ENCODE assay signal across 20 cellular contexts in genomic region chr11:98940913-98941312, GRCh38.
DNase-seq lines count a peak whose midpoint lies in the region; ATAC-seq, FAIRE-seq and TF ChIP-seq lines count a peak whose summit lies in the region.
"Had no signal": no experiment of that assay in that cellular context is flagged by ENCODE, and none has a peak within 500 bp of the region (broad histone marks: within the 10 kb centered on the region; RNA-seq: fewer than 3 reads in every experiment).

No MANE protein-coding gene starts in this region.

- H4K8ac ChIP-seq in H9 (replicated peaks; ENCODE audit: insufficient read length, low read depth, low read length): no peak overlapping the region

- H4K5ac ChIP-seq in H9 (ENCODE audit: insufficient read length, low read depth, low read length): no peak overlapping the region

- no peaks in the 10 kb centered on the region for H4K20me1 ChIP-seq in H9 (ENCODE audit: control insufficient read depth, insufficient read depth, insufficient read length)

- ATAC-seq in GM21576 (IDR thresholded peaks at IDR 0.05; ENCODE audit: unreplicated experiment) (no peak), esophagus mucosa (no peak), HG03432 (IDR thresholded peaks at IDR 0.05; ENCODE audit: unreplicated experiment) (no peak)
- ATAC-seq: GM12878, psoas muscle had no signal

- H4K91ac ChIP-seq in H9 (ENCODE audit: insufficient read length, low read depth, low read length): no peak overlapping the region

- no peak overlapping the region for H2AK5ac ChIP-seq in H9 (ENCODE audit: insufficient read length, low read length)

- no peaks in the 10 kb centered on the region; the same call in 1 of the 2 replicates for H3K4me1 ChIP-seq in H9 (ENCODE audit: insufficient read depth, low read length)
- H3K4me1 ChIP-seq: psoas muscle had no signal

- H3K9me3 Mint-ChIP-seq in H9 (peaks cover 5 to 10% of the 10 kb centered on the region in 2 experiments; a peak in 2 of 5 replicates), nephron progenitor cell (no peaks in the 10 kb centered on the region)
- H3K9me3 Mint-ChIP-seq: central memory CD8-positive, alpha-beta T cell had no signal

- H3K4me3 ChIP-seq in bronchial epithelial cell (ENCODE audit: low read depth, low read length): no peak overlapping the region
- H3K4me3 ChIP-seq: GM12878, psoas muscle had no signal

- TF ChIP-seq CTCF in H9 (conservative IDR thresholded peaks at IDR 0.05): no peak
- no peak for TF ChIP-seq CTCF in bronchial epithelial cell (IDR thresholded peaks at IDR 0.05; ENCODE audit: insufficient read depth, low read length, severe bottlenecking)
- no peak for TF ChIP-seq CTCF in nephron progenitor cell (IDR thresholded peaks at IDR 0.05)

- H3K23ac ChIP-seq in H9 (ENCODE audit: insufficient read length, low read depth, low read length): no peak overlapping the region

- no peaks in the 10 kb centered on the region for H3K27me3 Mint-ChIP-seq in H9 (ENCODE audit: low read depth)
- H3K27me3 Mint-ChIP-seq in nephron progenitor cell (ENCODE audit: low read depth, poor library complexity): no peaks in the 10 kb centered on the region
- H3K27me3 Mint-ChIP-seq: central memory CD8-positive, alpha-beta T cell had no signal

- no peak overlapping the region for H3T11ph ChIP-seq in H9 (ENCODE audit: low read length)

- no peak overlapping the region for H2BK15ac ChIP-seq in H9 (ENCODE audit: low read depth, low read length)

- H3K36me3 Mint-ChIP-seq in H9 (ENCODE audit: insufficient read depth in 1 of 3, low read depth in 3 of 3) (0 out of 7 replicates have a peak, but pooled peaks cover 0 to 6% (median 0%) of the 10 kb centered on the region in 3 experiments), nephron progenitor cell (ENCODE audit: low read depth) (no peaks in the 10 kb centered on the region)

- WGBS in H9 (ENCODE audit: extremely low coverage, insufficient read length, low lambda C conversion rate): no CpG with 5 or more reads among the region's 1 CpG

- no peaks in the 10 kb centered on the region for H3K4me1 Mint-ChIP-seq in H9
- no peaks in the 10 kb centered on the region for H3K4me1 Mint-ChIP-seq in nephron progenitor cell
- H3K4me1 Mint-ChIP-seq: central memory CD8-positive, alpha-beta T cell had no signal

- no peaks in the 10 kb centered on the region for H3K23me2 ChIP-seq in H9 (ENCODE audit: insufficient read length, low read depth, low read length, poor library complexity, severe bottlenecking)

- H3K27me3 ChIP-seq in H9 (ENCODE audit: insufficient read depth, low read length) (no peaks in the 10 kb centered on the region), bronchial epithelial cell (ENCODE audit: control insufficient read depth, insufficient read depth, low read length) (no peaks in the 10 kb centered on the region)

- no peak overlapping the region for H3K4ac ChIP-seq in H9 (ENCODE audit: low read depth, low read length)

- H3K79me1 ChIP-seq in H9 (ENCODE audit: insufficient read depth, low read depth, low read length, poor library complexity, severe bottlenecking): no peaks in the 10 kb centered on the region

- H3K4me2 ChIP-seq in H9 (ENCODE audit: insufficient read depth, insufficient read length, low read length): no peak overlapping the region
- H3K4me2 ChIP-seq: SK-N-SH had no signal

- no peak overlapping the region for H2BK5ac ChIP-seq in H9 (ENCODE audit: insufficient read length, low read length)

- peak; percentile 52 for FAIRE-seq in bronchial epithelial cell (lab: Jason Lieb, UNC)
- FAIRE-seq: GM12878, small intestine had no signal

- H2BK12ac ChIP-seq in H9 (ENCODE audit: insufficient read length, low read depth, low read length): no peak overlapping the region

- no peak overlapping the region for H3K56ac ChIP-seq in H9 (ENCODE audit: insufficient read length, low read depth, low read length)

- DNase-seq in H9 (peak; percentile 58), NCI-H460 (ENCODE audit: extremely low read depth, low read depth) (peak; percentile 12), bronchial epithelial cell (ENCODE audit: low read depth) (peak; percentile 44), nephron progenitor cell (peak; percentile 8), DMS153 (lab: John Stamatoyannopoulos, UW) (no peak)
- DNase-seq: activated CD4-positive, alpha-beta T cell treated with anti-CD3 and anti-CD28 coated beads for 4 hours; activated gamma-delta T cell; effector CD4-positive, alpha-beta T cell; GF-D8; midbrain; NCI-H526; psoas muscle; SK-N-SH; small intestine; stimulated activated CD8-positive, alpha-beta memory T cell treated with anti-CD3 and anti-CD28 coated beads, Interleukin-4, amount 100 ng/mL, for 48 hours had no signal

- peak overlapping the region in 1 of 3 experiments; percentile 27; a peak in 1 of 7 replicates for H3K27ac Mint-ChIP-seq in H9
- no peak overlapping the region for H3K27ac Mint-ChIP-seq in nephron progenitor cell

- H2AFZ ChIP-seq in H9 (ENCODE audit: low read length): no peak overlapping the region

- H3K27ac ChIP-seq in H9 (ENCODE audit: insufficient read length, low read depth, low read length): no peak overlapping the region
- H3K27ac ChIP-seq: psoas muscle had no signal

- no peak overlapping the region for H3K9ac ChIP-seq in H9 (ENCODE audit: extremely low read depth, insufficient read length, low read length)
- H3K9ac ChIP-seq: SK-N-SH had no signal

- H3K18ac ChIP-seq in H9 (ENCODE audit: insufficient read length, low read depth, low read length): no peak overlapping the region

- H3K9me3 ChIP-seq in H9 (ENCODE audit: control insufficient read depth, low read depth, low read length): no peaks in the 10 kb centered on the region
- H3K9me3 ChIP-seq: psoas muscle, SK-N-SH had no signal

- no peaks in the 10 kb centered on the region for H3K36me3 ChIP-seq in bronchial epithelial cell (ENCODE audit: control insufficient read depth, insufficient read depth, low read length)

- H3K4me3 Mint-ChIP-seq in H9 (no peak overlapping the region), nephron progenitor cell (no peak overlapping the region)
- H3K4me3 Mint-ChIP-seq: central memory CD8-positive, alpha-beta T cell had no signal

- no peaks in the 10 kb centered on the region for H3K79me2 ChIP-seq in H9 (ENCODE audit: insufficient read depth, low read length)

- no peak overlapping the region for H2BK120ac ChIP-seq in H9 (ENCODE audit: low read depth, low read length, poor library complexity, severe bottlenecking)

- no peak overlapping the region for H3K14ac ChIP-seq in H9 (ENCODE audit: insufficient read depth, low read length)

- H2BK20ac ChIP-seq in H9 (ENCODE audit: low read depth, low read length, poor library complexity, severe bottlenecking): no peak overlapping the region
